17 cellular contexts compared by ENCODE assay signal in genomic region chr13:102495663-102496062, GRCh38.
A peak's percentile ranks its signal among the peaks of the same experiment; 100 is the strongest.
DNase-seq lines count a peak whose midpoint lies in the region; FAIRE-seq and TF ChIP-seq lines count a peak whose summit lies in the region.
"Had no signal": no experiment of that assay in that cellular context is flagged by ENCODE, and none has a peak within 500 bp of the region (broad histone marks: within the 10 kb centered on the region; RNA-seq: fewer than 3 reads in every experiment).

No MANE protein-coding gene starts in this region.

- TF ChIP-seq RAD21 in H1 (IDR thresholded peaks at IDR 0.05 in 1 of 2, conservative IDR thresholded peaks at IDR 0.05 in 1 of 2; ENCODE audit: low read depth in 2 of 2, low read length in 2 of 2) = no peak

- H3K36me3 ChIP-seq in HUES64 (ENCODE audit: insufficient read depth, low read length) (no peaks in the 10 kb centered on the region), H1 (ENCODE audit: control insufficient read depth in 2 of 4, insufficient read depth in 4 of 4, low read length in 3 of 4) (no peaks in the 10 kb centered on the region), iPS-20b (ENCODE audit: insufficient read depth, low read depth, low read length) (no peaks in the 10 kb centered on the region)

- FAIRE-seq in H1 (lab: Jason Lieb, UNC) = no peak
- FAIRE-seq: G401.6, GM18507 had no signal

- H2BK5ac ChIP-seq in H9 (ENCODE audit: insufficient read length, low read length) = no peak overlapping the region
- H2BK5ac ChIP-seq in H1 (ENCODE audit: low read depth, low read length) = 0 out of 2 replicates have a peak overlapping the region, but pooled peaks have one; percentile 75

- POLR2A ChIA-PET in H1 (lab: Charles Lee; ENCODE audit: partially characterized antibody) = no interaction called here
- POLR2A ChIA-PET in activated CD4-positive, alpha-beta T cell treated with anti-CD3 and anti-CD28 coated beads, Interleukin-2, amount 10 ng/mL, durations not matched to agents 7 days and 5 days (lab: Charles Lee) = no interaction called here

- H3K79me2 ChIP-seq in H9 (ENCODE audit: insufficient read depth, low read length) = no peaks in the 10 kb centered on the region
- no peaks in the 10 kb centered on the region for H3K79me2 ChIP-seq in H1 (ENCODE audit: control insufficient read depth in 1 of 2, insufficient read depth in 2 of 2, low read length in 2 of 2)

- H4K5ac ChIP-seq in H9 (ENCODE audit: insufficient read length, low read depth, low read length) (no peak overlapping the region), H1 (ENCODE audit: insufficient read length, low read depth, low read length) (no peak overlapping the region)

- no peak overlapping the region for H3K56ac ChIP-seq in H9 (ENCODE audit: insufficient read length, low read depth, low read length)
- no peak overlapping the region for H3K56ac ChIP-seq in H1 (replicated peaks; ENCODE audit: insufficient read length, low read depth, low read length)

- TF ChIP-seq CTCF in H9 (conservative IDR thresholded peaks at IDR 0.05) (no peak), H1 (IDR thresholded peaks at IDR 0.05; ENCODE audit: control extremely low read depth in 1 of 3, insufficient read depth in 1 of 3, low read depth in 1 of 3, low read length in 3 of 3) (no peak), dorsolateral prefrontal cortex (IDR thresholded peaks at IDR 0.05 in 54 of 56, conservative IDR thresholded peaks at IDR 0.05 in 2 of 56; ENCODE audit: low read depth in 1 of 56, partially characterized antibody in 56 of 56) (no peak)

- peaks cover 10 to 16% of the 10 kb centered on the region in 2 experiments; a peak in 4 of 5 replicates for H3K9me3 Mint-ChIP-seq in H9
- no peaks in the 10 kb centered on the region for H3K9me3 Mint-ChIP-seq in activated CD4-positive, alpha-beta T cell treated with anti-CD3 and anti-CD28 coated beads, Interleukin-2, amount 10 ng/mL, durations not matched to agents 7 days and 5 days

- H3K27me3 Mint-ChIP-seq in H9 (ENCODE audit: low read depth) = no peaks in the 10 kb centered on the region; the same call in 1 of the 2 replicates
- H3K27me3 Mint-ChIP-seq in activated CD4-positive, alpha-beta T cell treated with anti-CD3 and anti-CD28 coated beads, Interleukin-2, amount 10 ng/mL, durations not matched to agents 7 days and 5 days = peaks cover 6% of the 10 kb centered on the region

- no peak for TF ChIP-seq POLR2A in H1 (IDR thresholded peaks at IDR 0.05; ENCODE audit: control extremely low read depth in 1 of 2, low read depth in 2 of 2, low read length in 2 of 2)

- CTCF ChIA-PET in H1 (lab: Charles Lee; ENCODE audit: partially characterized antibody) = interaction anchor here (1.5 kb wide), 1 partner anchor 60 kb away, joined by 5 read pairs; no protein-coding TSS in a partner anchor
- CTCF ChIA-PET in activated CD4-positive, alpha-beta T cell treated with anti-CD3 and anti-CD28 coated beads, Interleukin-2, amount 10 ng/mL, durations not matched to agents 7 days and 5 days (lab: Charles Lee) = no interaction called here

- no peak overlapping the region for H3K18ac ChIP-seq in H9 (ENCODE audit: insufficient read length, low read depth, low read length)
- peak overlapping the region; percentile 19; the same call in 1 of the 2 replicates for H3K18ac ChIP-seq in H1 (ENCODE audit: extremely low read depth, low read length)

- no peak overlapping the region for H3K4me3 ChIP-seq in HUES64 (ENCODE audit: low read length)
- peak overlapping the region in 1 of 4 experiments; percentile 28; a peak in 1 of 8 replicates for H3K4me3 ChIP-seq in H1 (ENCODE audit: extremely low read depth in 1 of 4, insufficient read depth in 2 of 4, low read depth in 3 of 4, low read length in 4 of 4)
- H3K4me3 ChIP-seq in iPS-20b (ENCODE audit: low read length) = peak overlapping the region; percentile 31; the same call in 1 of the 2 replicates
- no peak overlapping the region for H3K4me3 ChIP-seq in dorsolateral prefrontal cortex

- DNase-seq in H9 (no peak), H1 (ENCODE audit: low read depth in 1 of 2, low spot score in 2 of 2) (no peak), SK-N-DZ (ENCODE audit: low spot score) (no peak), dorsolateral prefrontal cortex (no peak), KG1 (lab: John Stamatoyannopoulos, UW) (no peak)
- DNase-seq in activated CD4-positive, alpha-beta T cell treated with anti-CD3 and anti-CD28 coated beads, Interleukin-2, amount 10 ng/mL, durations not matched to agents 7 days and 5 days = no peak
- DNase-seq: C1 segment of cervical spinal cord; Calu3; CD4-positive, alpha-beta memory T cell; COR-L47; DMS53; DMS79 treated with DMSO at 0.1 percent for 48 hours; HCEC 1CT had no signal

- H3K9ac ChIP-seq in H9 (ENCODE audit: extremely low read depth, insufficient read length, low read length) (no peak overlapping the region), HUES64 (ENCODE audit: low read depth, low read length) (no peak overlapping the region), H1 (replicated peaks in 1 of 4; ENCODE audit: extremely low read depth in 1 of 4, low read depth in 3 of 4, low read length in 3 of 4) (no peak overlapping the region), iPS-20b (ENCODE audit: low read depth, low read length) (no peak overlapping the region)

- H3K4ac ChIP-seq in H9 (ENCODE audit: low read depth, low read length) (no peak overlapping the region), H1 (replicated peaks; ENCODE audit: insufficient read length, low read depth, low read length) (no peak overlapping the region)

- H2AK5ac ChIP-seq in H9 (ENCODE audit: insufficient read length, low read length) = no peak overlapping the region
- H2AK5ac ChIP-seq in H1 (ENCODE audit: low read depth, low read length) = no peak overlapping the region

- H3K4me3 Mint-ChIP-seq in H9 = peak overlapping the region; percentile 5 to 49; a peak in 2 of 5 replicates
- no peak overlapping the region for H3K4me3 Mint-ChIP-seq in activated CD4-positive, alpha-beta T cell treated with anti-CD3 and anti-CD28 coated beads, Interleukin-2, amount 10 ng/mL, durations not matched to agents 7 days and 5 days
- H3K4me3 Mint-ChIP-seq: CD4-positive, alpha-beta memory T cell had no signal

- H3K36me3 Mint-ChIP-seq in H9 (ENCODE audit: insufficient read depth in 1 of 3, low read depth in 3 of 3) = peaks cover 2 to 16% (median 8%) of the 10 kb centered on the region in 3 experiments; a peak in 6 of 7 replicates
- no peaks in the 10 kb centered on the region for H3K36me3 Mint-ChIP-seq in activated CD4-positive, alpha-beta T cell treated with anti-CD3 and anti-CD28 coated beads, Interleukin-2, amount 10 ng/mL, durations not matched to agents 7 days and 5 days (ENCODE audit: low read depth)
- H3K36me3 Mint-ChIP-seq: CD4-positive, alpha-beta memory T cell had no signal

- WGBS in H9 (ENCODE audit: extremely low coverage, insufficient read length, low lambda C conversion rate) = no CpG with 5 or more reads among the region's 1 CpG
- 60% methylated on average over 1 of the region's 1 CpG for WGBS in HUES64
- 57% methylated on average over 1 of the region's 1 CpG; no CpG with 5 or more reads in 1 of the 2 experiments for WGBS in H1 (ENCODE audit: extremely low coverage in 1 of 2, insufficient coverage in 1 of 2, insufficient read length in 1 of 2, insufficient replicate concordance in 2 of 2, low coverage in 1 of 2, low lambda C conversion rate in 2 of 2, missing lambda C conversion rate in 1 of 2), 2 experiments

- H3K23me2 ChIP-seq in H9 (ENCODE audit: insufficient read length, low read depth, low read length, poor library complexity, severe bottlenecking) (no peaks in the 10 kb centered on the region), H1 (ENCODE audit: low read depth, low read length) (no peaks in the 10 kb centered on the region)

- H2BK20ac ChIP-seq in H9 (ENCODE audit: low read depth, low read length, poor library complexity, severe bottlenecking) = no peak overlapping the region
- H2BK20ac ChIP-seq in H1 (ENCODE audit: low read length) = no peak overlapping the region; the same call in 1 of the 2 replicates

- no peaks in the 10 kb centered on the region for H3K9me3 ChIP-seq in H9 (ENCODE audit: control insufficient read depth, low read depth, low read length)
- H3K9me3 ChIP-seq in HUES64 (ENCODE audit: insufficient read depth, low read depth, low read length) = peaks cover 3% of the 10 kb centered on the region; the same call in 1 of the 2 replicates
- no peaks in the 10 kb centered on the region for H3K9me3 ChIP-seq in H1 (ENCODE audit: insufficient read depth in 2 of 2, low read depth in 1 of 2, low read length in 1 of 2)
- H3K9me3 ChIP-seq in iPS-20b (ENCODE audit: insufficient read depth, low read depth, low read length) = no peaks in the 10 kb centered on the region

- H3K27me3 ChIP-seq in H9 (ENCODE audit: insufficient read depth, low read length) = no peaks in the 10 kb centered on the region
- H3K27me3 ChIP-seq in HUES64 (ENCODE audit: insufficient read depth, low read length) = no peaks in the 10 kb centered on the region
- H3K27me3 ChIP-seq in H1 (replicated peaks in 1 of 4; ENCODE audit: control insufficient read depth in 3 of 4, extremely low read depth in 1 of 4, insufficient read depth in 3 of 4, low read length in 3 of 4) = no peaks in the 10 kb centered on the region
- no peaks in the 10 kb centered on the region for H3K27me3 ChIP-seq in iPS-20b (ENCODE audit: insufficient read depth, low read length)
- H3K27me3 ChIP-seq in dorsolateral prefrontal cortex = peaks cover 0 to 3% (median 0%) of the 10 kb centered on the region in 45 donors

- no peaks in the 10 kb centered on the region for H3K79me1 ChIP-seq in H9 (ENCODE audit: insufficient read depth, low read depth, low read length, poor library complexity, severe bottlenecking)
- H3K79me1 ChIP-seq in H1 (ENCODE audit: low read depth, low read length) = no peaks in the 10 kb centered on the region

- no peak overlapping the region for H3T11ph ChIP-seq in H9 (ENCODE audit: low read length)

- H2BK12ac ChIP-seq in H9 (ENCODE audit: insufficient read length, low read depth, low read length) = no peak overlapping the region
- 0 out of 2 replicates have a peak overlapping the region, but pooled peaks have one; percentile 9 for H2BK12ac ChIP-seq in H1 (ENCODE audit: low read depth, low read length)

- H3K4me1 Mint-ChIP-seq in H9 = peaks cover 29% of the 10 kb centered on the region in 2 experiments
- no peaks in the 10 kb centered on the region for H3K4me1 Mint-ChIP-seq in activated CD4-positive, alpha-beta T cell treated with anti-CD3 and anti-CD28 coated beads, Interleukin-2, amount 10 ng/mL, durations not matched to agents 7 days and 5 days
- H3K4me1 Mint-ChIP-seq: CD4-positive, alpha-beta memory T cell had no signal

- peaks cover 3% of the 10 kb centered on the region for H3K4me1 ChIP-seq in H9 (ENCODE audit: insufficient read depth, low read length)
- H3K4me1 ChIP-seq in HUES64 (ENCODE audit: insufficient read depth, low read length) = peaks cover 3% of the 10 kb centered on the region; the same call in 1 of the 2 replicates
- H3K4me1 ChIP-seq in H1 (replicated peaks in 1 of 4; ENCODE audit: control insufficient read depth in 3 of 4, insufficient read depth in 4 of 4, low read length in 3 of 4) = peaks cover 2 to 8% (median 4%) of the 10 kb centered on the region in 4 experiments; a peak in 5 of 7 replicates
- peaks cover 13% of the 10 kb centered on the region; the same call in 1 of the 2 replicates for H3K4me1 ChIP-seq in iPS-20b (ENCODE audit: insufficient read depth, low read length)

- intact Hi-C loops in dorsolateral prefrontal cortex (cut with DNase I) = no loop called here

- H2AFZ ChIP-seq in H9 (ENCODE audit: low read length) = no peak overlapping the region
- no peak overlapping the region for H2AFZ ChIP-seq in H1 (ENCODE audit: low read length)

- H3K23ac ChIP-seq in H9 (ENCODE audit: insufficient read length, low read depth, low read length) (no peak overlapping the region), H1 (ENCODE audit: insufficient read length) (no peak overlapping the region)

- no peak overlapping the region for H3K27ac ChIP-seq in H9 (ENCODE audit: insufficient read length, low read depth, low read length)
- peak overlapping the region; percentile 81; the same call in 1 of the 2 replicates for H3K27ac ChIP-seq in HUES64 (ENCODE audit: low read depth, low read length)
- H3K27ac ChIP-seq in H1 (ENCODE audit: low read depth, low read length) = no peak overlapping the region
- no peak overlapping the region for H3K27ac ChIP-seq in iPS-20b (ENCODE audit: low read length)
- no peak overlapping the region for H3K27ac ChIP-seq in dorsolateral prefrontal cortex

- TF ChIP-seq EP300 in H1 (IDR thresholded peaks at IDR 0.05; ENCODE audit: borderline replicate concordance in 1 of 2, low read depth in 2 of 2, low read length in 2 of 2) = no peak

- no peak overlapping the region for H3K4me2 ChIP-seq in H9 (ENCODE audit: insufficient read depth, insufficient read length, low read length)
- H3K4me2 ChIP-seq in H1 (ENCODE audit: insufficient read depth in 1 of 2, low read depth in 2 of 2, low read length in 2 of 2) = peak overlapping the region; percentile 13 to 32; a peak in 2 of 4 replicates

- H3K14ac ChIP-seq in H9 (ENCODE audit: insufficient read depth, low read length) (no peak overlapping the region), H1 (ENCODE audit: insufficient read length) (no peak overlapping the region)

- H2BK120ac ChIP-seq in H9 (ENCODE audit: low read depth, low read length, poor library complexity, severe bottlenecking) (no peak overlapping the region), H1 (replicated peaks; ENCODE audit: low read depth, low read length) (no peak overlapping the region)

- H4K91ac ChIP-seq in H9 (ENCODE audit: insufficient read length, low read depth, low read length) = no peak overlapping the region
- H4K91ac ChIP-seq in H1 (replicated peaks; ENCODE audit: insufficient read length, low read length) = peak overlapping the region; percentile 74

- H2BK15ac ChIP-seq in H9 (ENCODE audit: low read depth, low read length) (no peak overlapping the region), H1 (ENCODE audit: low read length) (no peak overlapping the region)

- H4K20me1 ChIP-seq in H9 (ENCODE audit: control insufficient read depth, insufficient read depth, insufficient read length) = no peaks in the 10 kb centered on the region
- H4K20me1 ChIP-seq in H1 (replicated peaks in 1 of 2; ENCODE audit: control insufficient read depth in 1 of 2, insufficient read depth in 2 of 2, low read length in 2 of 2) = no peaks in the 10 kb centered on the region

- H3K27ac Mint-ChIP-seq in H9 = peak overlapping the region; percentile 2 to 81 (median 78); a peak in 5 of 7 replicates
- no peak overlapping the region for H3K27ac Mint-ChIP-seq in activated CD4-positive, alpha-beta T cell treated with anti-CD3 and anti-CD28 coated beads, Interleukin-2, amount 10 ng/mL, durations not matched to agents 7 days and 5 days
- H3K27ac Mint-ChIP-seq: CD4-positive, alpha-beta memory T cell had no signal

- H4K8ac ChIP-seq in H9 (replicated peaks; ENCODE audit: insufficient read length, low read depth, low read length) (no peak overlapping the region), H1 (ENCODE audit: extremely low read depth, insufficient read depth, low read length) (no peak overlapping the region)
